In genomic region chr6:75273009-75273408, GRCh38 we compare ENCODE assay signal across 14 cellular contexts. TPM values are rescaled to one million over a fixed set of nuclear protein-coding genes. Genes with fewer than 3 reads are reported as not detected.
DNase-seq lines count a peak whose midpoint lies in the region; ATAC-seq and TF ChIP-seq lines count a peak whose summit lies in the region.
"Had no signal": no experiment of that assay in that cellular context is flagged by ENCODE, and none has a peak within 500 bp of the region (broad histone marks: within the 10 kb centered on the region; RNA-seq: fewer than 3 reads in every experiment).

No MANE protein-coding gene starts in this region.

- no peak for DNase-seq in activated T-cell treated with anti-CD3 and anti-CD28 coated beads, Interleukin-2, amount 50 U/mL, for 72 hours
- no peak for DNase-seq in activated T-cell treated with anti-CD3 and anti-CD28 coated beads, Interleukin-2, amount 50 U/mL, for 48 hours
- DNase-seq in NOMO-1 (lab: John Stamatoyannopoulos, UW; ENCODE audit: unreplicated experiment in 2 of 2) (peak; percentile 19 to 60), esophagus muscularis mucosa (ENCODE audit: extremely low spot score) (no peak), NCI-H526 (lab: John Stamatoyannopoulos, UW) (no peak), HUDEP-2 (lab: John Stamatoyannopoulos, UW; ENCODE audit: unreplicated experiment in 76 of 76) (no peak)
- DNase-seq in stimulated activated naive B cell treated with anti-CD40 and anti-IgM and Interleukin-4, amounts not matched to agents 10 μg/mL and 1 μg/mL and 100 μg/mL, for 72 hours: no peak
- DNase-seq in CD4-positive, alpha-beta memory T cell: no peak
- DNase-seq: dermis blood vessel endothelial cell, EL, Karpas-422 had no signal

- peaks cover 19 to 74% (median 64%) of the 10 kb centered on the region in 4 donors for H3K4me1 ChIP-seq in esophagus muscularis mucosa
- peaks cover 41% of the 10 kb centered on the region for H3K4me1 ChIP-seq in CD4-positive, alpha-beta memory T cell (ENCODE audit: insufficient read depth, low read length)
- H3K4me1 ChIP-seq: prostate gland had no signal

- no peak overlapping the region for H3K4me3 ChIP-seq in esophagus muscularis mucosa
- no peak overlapping the region for H3K4me3 ChIP-seq in CD4-positive, alpha-beta memory T cell (ENCODE audit: low read length in 2 of 2)
- H3K4me3 ChIP-seq: prostate gland had no signal

- H3K9me3 Mint-ChIP-seq in activated T-cell treated with anti-CD3 and anti-CD28 coated beads, Interleukin-2, amount 50 U/mL, for 72 hours: peaks cover 0 to 3% of the 10 kb centered on the region in 2 donors
- H3K9me3 Mint-ChIP-seq in stimulated activated naive B cell treated with anti-CD40 and anti-IgM and Interleukin-4, amounts not matched to agents 10 μg/mL and 1 μg/mL and 100 μg/mL, for 72 hours: peaks cover 0 to 3% of the 10 kb centered on the region in 2 donors
- H3K9me3 Mint-ChIP-seq in CD4-positive, alpha-beta memory T cell: peaks cover 0 to 2% (median 0%) of the 10 kb centered on the region in 8 donors

- TF ChIP-seq CTCF in esophagus muscularis mucosa (IDR thresholded peaks at IDR 0.05): no peak

- 85% methylated on average over 4 of the region's 4 CpGs for WGBS in esophagus muscularis mucosa

- H3K4me3 Mint-ChIP-seq in activated T-cell treated with anti-CD3 and anti-CD28 coated beads, Interleukin-2, amount 50 U/mL, for 72 hours: no peak overlapping the region
- H3K4me3 Mint-ChIP-seq in stimulated activated naive B cell treated with anti-CD40 and anti-IgM and Interleukin-4, amounts not matched to agents 10 μg/mL and 1 μg/mL and 100 μg/mL, for 72 hours: peak overlapping the region in 1 of 2 donors; percentile 36
- H3K4me3 Mint-ChIP-seq in CD4-positive, alpha-beta memory T cell: peak overlapping the region in 1 of 8 donors; percentile 14
- H3K4me3 Mint-ChIP-seq: activated naive CD8-positive, alpha-beta T cell had no signal

- peaks cover 0 to 10% (median 9%) of the 10 kb centered on the region in 4 donors for H3K36me3 ChIP-seq in esophagus muscularis mucosa
- peaks cover 6% of the 10 kb centered on the region for H3K36me3 ChIP-seq in CD4-positive, alpha-beta memory T cell (ENCODE audit: insufficient read depth, low read length)
- H3K36me3 ChIP-seq: prostate gland had no signal

- H3K36me3 Mint-ChIP-seq in activated T-cell treated with anti-CD3 and anti-CD28 coated beads, Interleukin-2, amount 50 U/mL, for 72 hours (ENCODE audit: insufficient read depth in 2 of 2): peaks cover 12 to 32% of the 10 kb centered on the region in 2 donors
- peaks cover 32 to 54% of the 10 kb centered on the region in 2 donors for H3K36me3 Mint-ChIP-seq in stimulated activated naive B cell treated with anti-CD40 and anti-IgM and Interleukin-4, amounts not matched to agents 10 μg/mL and 1 μg/mL and 100 μg/mL, for 72 hours
- peaks cover 36 to 37% of the 10 kb centered on the region in 2 donors for H3K36me3 Mint-ChIP-seq in CD4-positive, alpha-beta memory T cell

- no peak for ATAC-seq in activated T-cell treated with anti-CD3 and anti-CD28 coated beads, Interleukin-2, amount 50 U/mL, for 72 hours (replicated peaks in 1 of 2)
- ATAC-seq in stimulated activated naive B cell treated with anti-CD40 and anti-IgM and Interleukin-4, amounts not matched to agents 10 μg/mL and 1 μg/mL and 100 μg/mL, for 72 hours (replicated peaks): peak; percentile 36 to 46
- ATAC-seq: activated CD4-positive, CD25-positive, alpha-beta regulatory T cell treated with anti-CD3 and anti-CD28 coated beads, Interleukin-2, amount 50 U/mL, for 24 hours had no signal

- no peak for TF ChIP-seq POLR2A in esophagus muscularis mucosa (IDR thresholded peaks at IDR 0.05; ENCODE audit: low read depth)

- H3K27me3 ChIP-seq in esophagus muscularis mucosa: no peaks in the 10 kb centered on the region
- H3K27me3 ChIP-seq in CD4-positive, alpha-beta memory T cell (ENCODE audit: insufficient read depth, low read length): no peaks in the 10 kb centered on the region

- intact Hi-C loops in esophagus muscularis mucosa (cut with DNase I): loop anchor here (10.0 kb wide), 1 partner anchor 332 kb away; the partner anchor contains the start of gene SENP6
- intact Hi-C loops in CD4-positive, alpha-beta memory T cell (cut with micrococcal nuclease): no loop called here

- no peaks in the 10 kb centered on the region for H3K27me3 Mint-ChIP-seq in activated T-cell treated with anti-CD3 and anti-CD28 coated beads, Interleukin-2, amount 50 U/mL, for 72 hours (ENCODE audit: low read depth)
- no peaks in the 10 kb centered on the region for H3K27me3 Mint-ChIP-seq in stimulated activated naive B cell treated with anti-CD40 and anti-IgM and Interleukin-4, amounts not matched to agents 10 μg/mL and 1 μg/mL and 100 μg/mL, for 72 hours
- H3K27me3 Mint-ChIP-seq in CD4-positive, alpha-beta memory T cell: no peaks in the 10 kb centered on the region
- H3K27me3 Mint-ChIP-seq: activated naive CD8-positive, alpha-beta T cell had no signal

- no peaks in the 10 kb centered on the region for H3K9me3 ChIP-seq in esophagus muscularis mucosa
- no peaks in the 10 kb centered on the region for H3K9me3 ChIP-seq in CD4-positive, alpha-beta memory T cell (ENCODE audit: control insufficient read depth in 1 of 2, low read length in 2 of 2)
- H3K9me3 ChIP-seq: prostate gland had no signal

- H3K27ac ChIP-seq in esophagus muscularis mucosa (replicated peaks in 1 of 4): peak overlapping the region in 3 of 4 donors; percentile 2 to 39 (median 27)
- H3K27ac ChIP-seq in CD4-positive, alpha-beta memory T cell (ENCODE audit: low read depth, low read length): no peak overlapping the region
- H3K27ac ChIP-seq: prostate gland had no signal

- H3K4me1 Mint-ChIP-seq in activated T-cell treated with anti-CD3 and anti-CD28 coated beads, Interleukin-2, amount 50 U/mL, for 72 hours (ENCODE audit: low read depth): peaks cover 57% of the 10 kb centered on the region
- peaks cover 38 to 62% of the 10 kb centered on the region in 2 donors for H3K4me1 Mint-ChIP-seq in stimulated activated naive B cell treated with anti-CD40 and anti-IgM and Interleukin-4, amounts not matched to agents 10 μg/mL and 1 μg/mL and 100 μg/mL, for 72 hours
- H3K4me1 Mint-ChIP-seq in CD4-positive, alpha-beta memory T cell: peaks cover 57 to 80% (median 68%) of the 10 kb centered on the region in 4 donors

- TF ChIP-seq EP300 in esophagus muscularis mucosa (IDR thresholded peaks at IDR 0.05): no peak

- CTCF ChIA-PET in CD4-positive, alpha-beta memory T cell (lab: Charles Lee; ENCODE audit: partially characterized antibody): interaction anchor here (1.4 kb wide), 1 partner anchor 11 kb away, joined by 3 read pairs; no protein-coding TSS in a partner anchor

- POLR2A ChIA-PET in CD4-positive, alpha-beta memory T cell (lab: Charles Lee; ENCODE audit: partially characterized antibody): interaction anchor here (1.2 kb wide), 1 partner anchor 29 kb away, joined by 3 read pairs; the partner anchor contains the start of gene COX7A2

- H3K27ac Mint-ChIP-seq in activated T-cell treated with anti-CD3 and anti-CD28 coated beads, Interleukin-2, amount 50 U/mL, for 72 hours: peak overlapping the region; percentile 45
- H3K27ac Mint-ChIP-seq in stimulated activated naive B cell treated with anti-CD40 and anti-IgM and Interleukin-4, amounts not matched to agents 10 μg/mL and 1 μg/mL and 100 μg/mL, for 72 hours: peak overlapping the region; percentile 47
- peak overlapping the region in 1 of 7 donors; percentile 22 for H3K27ac Mint-ChIP-seq in CD4-positive, alpha-beta memory T cell

RNA-seq across cellular contexts. Expression of gene TMEM30A, which starts 11.6 kb away (rescaled TPM):
- 10 to 100 TPM; 56.2 to 63.9 TPM for total RNA-seq in activated T-cell treated with anti-CD3 and anti-CD28 coated beads, Interleukin-2, amount 50 U/mL, for 72 hours
- 100 to 1,000 TPM in 1 of 4 donors, 10 to 100 TPM in 3; 87.6 to 102 (median 91.9) TPM for total RNA-seq in esophagus muscularis mucosa
- 10 to 100 TPM; 73.6 to 78.3 TPM for total RNA-seq in CD4-positive, alpha-beta memory T cell
- 10 to 100 TPM; 44.7 to 56.5 TPM for polyA plus RNA-seq in CD4-positive, alpha-beta memory T cell

RNA-seq across cellular contexts. Expression of gene COX7A2, which starts 29.4 kb away (rescaled TPM):
- total RNA-seq in activated T-cell treated with anti-CD3 and anti-CD28 coated beads, Interleukin-2, amount 50 U/mL, for 72 hours: 100 to 1,000 TPM; 311 to 325 TPM
- 100 to 1,000 TPM; 126 to 480 (median 300) TPM for total RNA-seq in esophagus muscularis mucosa
- total RNA-seq in CD4-positive, alpha-beta memory T cell: 100 to 1,000 TPM; 188 to 201 TPM
- polyA plus RNA-seq in CD4-positive, alpha-beta memory T cell: 1,000 to 10,000 TPM in 1 of 2 donors, 100 to 1,000 TPM in 1; 809 to 1,007 TPM

Comparison
In these comparisons a context has a peak if more than half of its experiments do, and no peak if none do; other contexts are left out.
1. ATAC-seq: peak in stimulated activated naive B cell treated with anti-CD40 and anti-IgM and Interleukin-4, amounts not matched to agents 10 μg/mL and 1 μg/mL and 100 μg/mL, for 72 hours (2 of 2); none in activated T-cell treated with anti-CD3 and anti-CD28 coated beads, Interleukin-2, amount 50 U/mL, for 72 hours (0 of 2).
2. DNase-seq: peak in NOMO-1 (2 of 2); none in activated T-cell treated with anti-CD3 and anti-CD28 coated beads, Interleukin-2, amount 50 U/mL, for 72 hours (0 of 2), activated T-cell treated with anti-CD3 and anti-CD28 coated beads, Interleukin-2, amount 50 U/mL, for 48 hours (0 of 2), esophagus muscularis mucosa (single experiment), stimulated activated naive B cell treated with anti-CD40 and anti-IgM and Interleukin-4, amounts not matched to agents 10 μg/mL and 1 μg/mL and 100 μg/mL, for 72 hours (single experiment), CD4-positive, alpha-beta memory T cell (0 of 5), NCI-H526 (0 of 2) and HUDEP-2 (0 of 76).